In the genomic region with DNA sequence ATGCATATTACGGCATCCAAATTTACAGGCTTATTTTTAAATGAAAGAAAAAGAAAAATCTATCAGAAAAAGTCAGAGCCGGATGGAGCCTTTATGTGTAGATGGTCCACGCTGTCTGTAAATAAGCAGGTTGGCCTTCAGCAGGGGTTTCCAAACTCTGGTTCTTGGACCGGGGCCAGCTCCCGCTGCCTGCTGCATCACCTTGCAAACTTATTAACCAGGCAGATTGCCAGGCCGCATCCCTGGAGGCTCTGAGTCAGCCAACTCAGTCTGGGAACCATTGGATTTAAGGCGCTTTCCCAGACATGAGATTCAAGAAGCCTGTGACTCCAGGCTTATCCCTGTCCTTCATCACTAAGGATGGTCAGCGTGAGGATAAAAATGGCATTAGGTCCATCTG, we compare ENCODE assay signal across 9 cellular contexts.
DNase-seq lines count a peak whose midpoint lies in the region; ATAC-seq and TF ChIP-seq lines count a peak whose summit lies in the region.
"Had no signal": no experiment of that assay in that cellular context is flagged by ENCODE, and none has a peak within 500 bp of the region (broad histone marks: within the 10 kb centered on the region; RNA-seq: fewer than 3 reads in every experiment).

No MANE protein-coding gene starts in this region.

- CTCF ChIA-PET in activated CD8-positive, alpha-beta T cell treated with anti-CD3 and anti-CD28 coated beads for 36 hours (lab: Charles Lee): no interaction called here

- no peaks in the 10 kb centered on the region for H3K36me3 Mint-ChIP-seq in activated CD8-positive, alpha-beta T cell treated with anti-CD3 and anti-CD28 coated beads for 36 hours (ENCODE audit: low read depth)
- H3K36me3 Mint-ChIP-seq: activated naive CD8-positive, alpha-beta T cell treated with anti-CD3 and anti-CD28 coated beads, Interleukin-2, amount 10 ng/mL, durations not matched to agents 7 days and 5 days had no signal

- H3K27ac ChIP-seq in epithelial cell of prostate: no peak overlapping the region

- ATAC-seq in activated CD8-positive, alpha-beta T cell treated with anti-CD3 and anti-CD28 coated beads for 36 hours: no peak
- ATAC-seq in left lobe of liver: no peak

- POLR2A ChIA-PET in activated CD8-positive, alpha-beta T cell treated with anti-CD3 and anti-CD28 coated beads for 36 hours (lab: Charles Lee): no interaction called here

- no peak for TF ChIP-seq CTCF in activated CD8-positive, alpha-beta T cell treated with anti-CD3 and anti-CD28 coated beads for 36 hours (IDR thresholded peaks at IDR 0.05)

- DNase-seq in HS-27A (ENCODE audit: low read depth): peak; percentile 40
- peak; percentile 90 for DNase-seq in NCI-H748 (lab: John Stamatoyannopoulos, UW; ENCODE audit: unreplicated experiment)
- peak; percentile 92 for DNase-seq in epithelial cell of prostate (ENCODE audit: low read depth, low spot score)
- DNase-seq in skeletal muscle cell (ENCODE audit: low read depth): peak; percentile 85
- DNase-seq in stimulated activated CD4-positive, alpha-beta T cell treated with anti-CD3 and anti-CD28 coated beads, Interleukin-2, amount 100 ng/mL, for 48 hours: no peak
- no peak for DNase-seq in activated CD8-positive, alpha-beta T cell treated with anti-CD3 and anti-CD28 coated beads for 36 hours
- no peak for DNase-seq in left lobe of liver (ENCODE audit: low spot score)
- no peak for DNase-seq in NCI-H187 (lab: John Stamatoyannopoulos, UW)
- DNase-seq: activated naive CD8-positive, alpha-beta T cell treated with anti-CD3 and anti-CD28 coated beads, Interleukin-2, amount 10 ng/mL, durations not matched to agents 7 days and 5 days had no signal

- H3K9me3 Mint-ChIP-seq in activated CD8-positive, alpha-beta T cell treated with anti-CD3 and anti-CD28 coated beads for 36 hours: no peaks in the 10 kb centered on the region
- H3K9me3 Mint-ChIP-seq: activated naive CD8-positive, alpha-beta T cell treated with anti-CD3 and anti-CD28 coated beads, Interleukin-2, amount 10 ng/mL, durations not matched to agents 7 days and 5 days had no signal

- no peak overlapping the region for H3K4me3 Mint-ChIP-seq in activated CD8-positive, alpha-beta T cell treated with anti-CD3 and anti-CD28 coated beads for 36 hours
- H3K4me3 Mint-ChIP-seq: activated naive CD8-positive, alpha-beta T cell treated with anti-CD3 and anti-CD28 coated beads, Interleukin-2, amount 10 ng/mL, durations not matched to agents 7 days and 5 days had no signal

- no peak overlapping the region for H3K4me3 ChIP-seq in skeletal muscle cell (ENCODE audit: low read depth, low read length)

- intact Hi-C loops in activated CD8-positive, alpha-beta T cell treated with anti-CD3 and anti-CD28 coated beads for 36 hours (cut with micrococcal nuclease): no loop called here

- H3K27me3 Mint-ChIP-seq in activated CD8-positive, alpha-beta T cell treated with anti-CD3 and anti-CD28 coated beads for 36 hours: peaks cover 2% of the 10 kb centered on the region

- H3K4me1 Mint-ChIP-seq in activated CD8-positive, alpha-beta T cell treated with anti-CD3 and anti-CD28 coated beads for 36 hours (ENCODE audit: low read depth): no peaks in the 10 kb centered on the region
- H3K4me1 Mint-ChIP-seq: activated naive CD8-positive, alpha-beta T cell treated with anti-CD3 and anti-CD28 coated beads, Interleukin-2, amount 10 ng/mL, durations not matched to agents 7 days and 5 days had no signal

- H3K27ac Mint-ChIP-seq in activated CD8-positive, alpha-beta T cell treated with anti-CD3 and anti-CD28 coated beads for 36 hours: no peak overlapping the region
- H3K27ac Mint-ChIP-seq: activated naive CD8-positive, alpha-beta T cell treated with anti-CD3 and anti-CD28 coated beads, Interleukin-2, amount 10 ng/mL, durations not matched to agents 7 days and 5 days had no signal

Comparison
In these comparisons a context has a peak if more than half of its experiments do, and no peak if none do; other contexts are left out.
1. DNase-seq: peak in HS-27A (single experiment), NCI-H748 (single experiment), epithelial cell of prostate (single experiment) and skeletal muscle cell (single experiment); none in stimulated activated CD4-positive, alpha-beta T cell treated with anti-CD3 and anti-CD28 coated beads, Interleukin-2, amount 100 ng/mL, for 48 hours (0 of 2), activated CD8-positive, alpha-beta T cell treated with anti-CD3 and anti-CD28 coated beads for 36 hours (single experiment), left lobe of liver (single experiment) and NCI-H187 (0 of 2).